In the genomic region with DNA sequence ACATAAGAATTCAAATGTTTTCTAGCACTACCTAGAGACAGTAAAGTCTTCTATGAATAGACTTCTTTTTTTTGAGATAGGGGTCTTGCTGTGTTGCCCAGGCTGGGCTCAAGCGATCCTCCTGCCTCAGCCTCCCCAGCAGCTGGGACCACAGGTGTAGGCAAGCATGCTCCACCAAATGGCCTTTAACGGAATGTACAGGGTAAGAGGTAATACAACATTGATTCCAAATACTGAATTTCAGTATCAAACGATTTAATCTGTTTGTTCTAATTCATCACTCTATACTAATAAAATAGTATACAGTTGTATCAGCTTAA, we compare ENCODE assay signal across 20 cellular contexts. TPM values are rescaled to one million over a fixed set of nuclear protein-coding genes. Genes with fewer than 3 reads are reported as not detected.
A peak's percentile ranks its signal among the peaks of the same experiment; 100 is the strongest.
DNase-seq lines count a peak whose midpoint lies in the region; ATAC-seq, FAIRE-seq and TF ChIP-seq lines count a peak whose summit lies in the region.
"Had no signal": no experiment of that assay in that cellular context is flagged by ENCODE, and none has a peak within 500 bp of the region (broad histone marks: within the 10 kb centered on the region; RNA-seq: fewer than 3 reads in every experiment).

No MANE protein-coding gene starts in this region.

- no peak for TF ChIP-seq RAD21 in GM12878 (IDR thresholded peaks at IDR 0.05; ENCODE audit: insufficient read depth, low read depth, low read length)

- H3K79me1 ChIP-seq in H9 (ENCODE audit: insufficient read depth, low read depth, low read length, poor library complexity, severe bottlenecking) = no peaks in the 10 kb centered on the region

- WGBS in GM12878 (ENCODE audit: insufficient coverage, insufficient replicate concordance, low lambda C conversion rate, missing lambda C conversion rate) = 100% methylated on average over 3 of the region's 3 CpGs
- WGBS in H9 (ENCODE audit: extremely low coverage, insufficient read length, low lambda C conversion rate) = no CpG with 5 or more reads among the region's 3 CpGs

- peaks cover 51% of the 10 kb centered on the region for H3K36me3 Mint-ChIP-seq in activated CD4-positive, alpha-beta T cell treated with anti-CD3 and anti-CD28 coated beads for 36 hours (ENCODE audit: low read depth)
- H3K36me3 Mint-ChIP-seq in CD14-positive monocyte = peaks cover 75 to 81% of the 10 kb centered on the region in 2 donors
- peaks cover 75% of the 10 kb centered on the region for H3K36me3 Mint-ChIP-seq in nephron progenitor cell (ENCODE audit: low read depth)
- H3K36me3 Mint-ChIP-seq in H9 (ENCODE audit: insufficient read depth in 1 of 3, low read depth in 3 of 3) = peaks cover 10 to 75% (median 56%) of the 10 kb centered on the region in 3 experiments; a peak in 6 of 7 replicates

- TF ChIP-seq CTCF in CD14-positive monocyte (IDR thresholded peaks at IDR 0.05) (no peak), GM12878 (IDR thresholded peaks at IDR 0.05 in 2 of 3, conservative IDR thresholded peaks at IDR 0.05 in 1 of 3; ENCODE audit: control insufficient read depth in 2 of 3, extremely low read depth in 1 of 3, insufficient read depth in 1 of 3, low read depth in 3 of 3, low read length in 3 of 3) (no peak), nephron progenitor cell (IDR thresholded peaks at IDR 0.05) (no peak), H9 (conservative IDR thresholded peaks at IDR 0.05) (no peak)

- no peak overlapping the region for H2BK20ac ChIP-seq in H9 (ENCODE audit: low read depth, low read length, poor library complexity, severe bottlenecking)

- H3K4me1 ChIP-seq in GM12878 (ENCODE audit: control insufficient read depth, insufficient read depth, low read length) (no peaks in the 10 kb centered on the region), H9 (ENCODE audit: insufficient read depth, low read length) (no peaks in the 10 kb centered on the region)
- H3K4me1 ChIP-seq: A549 had no signal

- H3K23me2 ChIP-seq in H9 (ENCODE audit: insufficient read length, low read depth, low read length, poor library complexity, severe bottlenecking) = no peaks in the 10 kb centered on the region

- in situ Hi-C loops in GM12878 (cut with MboI) = no loop called here

- H4K5ac ChIP-seq in H9 (ENCODE audit: insufficient read length, low read depth, low read length) = no peak overlapping the region

- H3K9me3 ChIP-seq in GM12878 (replicated peaks; ENCODE audit: control insufficient read depth, insufficient read depth, low read length) (no peaks in the 10 kb centered on the region), H9 (ENCODE audit: control insufficient read depth, low read depth, low read length) (no peaks in the 10 kb centered on the region)
- H3K9me3 ChIP-seq: A549 had no signal

- no peak overlapping the region for H2BK12ac ChIP-seq in H9 (ENCODE audit: insufficient read length, low read depth, low read length)

- no peak overlapping the region for H4K8ac ChIP-seq in H9 (replicated peaks; ENCODE audit: insufficient read length, low read depth, low read length)

- no peak overlapping the region for H3K14ac ChIP-seq in H9 (ENCODE audit: insufficient read depth, low read length)

- SMC1A ChIA-PET in GM12878 (lab: Charles Lee; ENCODE audit: uncharacterized antibody, unreplicated experiment) = no interaction called here

- no peak overlapping the region for H3K4ac ChIP-seq in H9 (ENCODE audit: low read depth, low read length)

- ATAC-seq in activated CD4-positive, alpha-beta T cell treated with anti-CD3 and anti-CD28 coated beads for 36 hours = no peak
- ATAC-seq in GM12878 = no peak

- H3K4me1 Mint-ChIP-seq in activated CD4-positive, alpha-beta T cell treated with anti-CD3 and anti-CD28 coated beads for 36 hours = peaks cover 11% of the 10 kb centered on the region
- H3K4me1 Mint-ChIP-seq in CD14-positive monocyte (peaks cover 5% of the 10 kb centered on the region), nephron progenitor cell (no peaks in the 10 kb centered on the region), H9 (peaks cover 4% of the 10 kb centered on the region in 2 experiments; a peak in 3 of 4 replicates)

- peak; percentile 41 for FAIRE-seq in GM12878 (lab: Jason Lieb, UNC)
- FAIRE-seq: A549, GM19239, H54 had no signal

- no peak for TF ChIP-seq EP300 in GM12878 (IDR thresholded peaks at IDR 0.05; ENCODE audit: borderline replicate concordance in 1 of 2, control insufficient read depth in 1 of 2, low read depth in 2 of 2, low read length in 2 of 2)

- intact Hi-C loops in activated CD4-positive, alpha-beta T cell treated with anti-CD3 and anti-CD28 coated beads for 36 hours (cut with DNase I, micrococcal nuclease) = no loop called here
- intact Hi-C loops in CD14-positive monocyte (cut with micrococcal nuclease) (no loop called here), GM12878 (cut with micrococcal nuclease; ENCODE audit: unreplicated experiment) (loop anchor here (5.0 kb wide), 1 partner anchor 217 kb away; no protein-coding TSS in a partner anchor)

- H3K9me3 Mint-ChIP-seq in activated CD4-positive, alpha-beta T cell treated with anti-CD3 and anti-CD28 coated beads for 36 hours (ENCODE audit: low read depth) = no peaks in the 10 kb centered on the region
- H3K9me3 Mint-ChIP-seq in CD14-positive monocyte (no peaks in the 10 kb centered on the region), nephron progenitor cell (no peaks in the 10 kb centered on the region), H9 (no peaks in the 10 kb centered on the region)
- H3K9me3 Mint-ChIP-seq: CD8-positive, alpha-beta T cell; HFFc6 had no signal

- H2AK5ac ChIP-seq in H9 (ENCODE audit: insufficient read length, low read length) = no peak overlapping the region

- POLR2A ChIA-PET in activated CD4-positive, alpha-beta T cell treated with anti-CD3 and anti-CD28 coated beads for 36 hours (lab: Charles Lee) = no interaction called here
- POLR2A ChIA-PET in GM12878 (lab: Charles Lee) = no interaction called here

- no peak for TF ChIP-seq POLR2A in GM12878 (IDR thresholded peaks at IDR 0.05; ENCODE audit: low read depth, low read length)

- no peak overlapping the region for H3K4me3 Mint-ChIP-seq in activated CD4-positive, alpha-beta T cell treated with anti-CD3 and anti-CD28 coated beads for 36 hours
- H3K4me3 Mint-ChIP-seq in CD14-positive monocyte (no peak overlapping the region), nephron progenitor cell (no peak overlapping the region), H9 (no peak overlapping the region)
- H3K4me3 Mint-ChIP-seq: CD8-positive, alpha-beta T cell; HFFc6 had no signal

- no peaks in the 10 kb centered on the region for H3K27me3 Mint-ChIP-seq in activated CD4-positive, alpha-beta T cell treated with anti-CD3 and anti-CD28 coated beads for 36 hours
- H3K27me3 Mint-ChIP-seq in CD14-positive monocyte (ENCODE audit: low read depth in 3 of 3) (no peaks in the 10 kb centered on the region), nephron progenitor cell (ENCODE audit: low read depth, poor library complexity) (peaks cover 2% of the 10 kb centered on the region), H9 (ENCODE audit: low read depth) (no peaks in the 10 kb centered on the region)

- DNase-seq in activated CD4-positive, alpha-beta T cell treated with anti-CD3 and anti-CD28 coated beads for 36 hours = no peak
- no peak for DNase-seq in activated CD4-positive, alpha-beta T cell treated with anti-CD3 and anti-CD28 coated beads for 1 hour
- DNase-seq in CD14-positive monocyte (ENCODE audit: low spot score) (no peak), GM12878 (ENCODE audit: low read depth, low spot score) (no peak), nephron progenitor cell (no peak), T1000 (lab: John Stamatoyannopoulos, UW) (no peak), NCI-H82 (lab: John Stamatoyannopoulos, UW) (no peak), H9 (no peak)
- DNase-seq: AML-193, GF-D8, GM23248, HFFc6, IMR-90 had no signal

- H3K23ac ChIP-seq in H9 (ENCODE audit: insufficient read length, low read depth, low read length) = no peak overlapping the region

- H3K27ac ChIP-seq in GM12878 (ENCODE audit: control insufficient read depth, insufficient read depth) = no peak overlapping the region
- no peak overlapping the region for H3K27ac ChIP-seq in H9 (ENCODE audit: insufficient read length, low read depth, low read length)
- H3K27ac ChIP-seq: 22Rv1, A549, C4-2B, GM23248, HL-60 had no signal

- H3K79me2 ChIP-seq in GM12878 (ENCODE audit: control insufficient read depth, insufficient read depth, low read length) = no peaks in the 10 kb centered on the region
- H3K79me2 ChIP-seq in H9 (ENCODE audit: insufficient read depth, low read length) = no peaks in the 10 kb centered on the region

- no peak overlapping the region for H3K4me2 ChIP-seq in GM12878 (ENCODE audit: control insufficient read depth, insufficient read depth)
- H3K4me2 ChIP-seq in H9 (ENCODE audit: insufficient read depth, insufficient read length, low read length) = no peak overlapping the region
- H3K4me2 ChIP-seq: A549 had no signal

- no peak overlapping the region for H3T11ph ChIP-seq in H9 (ENCODE audit: low read length)

- H2BK15ac ChIP-seq in H9 (ENCODE audit: low read depth, low read length) = no peak overlapping the region

- H4K91ac ChIP-seq in H9 (ENCODE audit: insufficient read length, low read depth, low read length) = no peak overlapping the region

- BruUV-seq in GM12878 (replicated peaks; lab: Mats Ljungman, UMichigan) = no TSS peak

- CTCF ChIA-PET in activated CD4-positive, alpha-beta T cell treated with anti-CD3 and anti-CD28 coated beads for 36 hours (lab: Charles Lee) = interaction anchor here (1.3 kb wide), 1 partner anchor 27 kb away, joined by 3 read pairs; no protein-coding TSS in a partner anchor
- CTCF ChIA-PET in GM12878 (lab: Yijun Ruan, JAX) = interaction anchor here (2.2 kb wide), 1 partner anchor 217 kb away, joined by 8 read pairs; no protein-coding TSS in a partner anchor

- H4K20me1 ChIP-seq in GM12878 (ENCODE audit: control insufficient read depth, insufficient read depth) = no peaks in the 10 kb centered on the region
- H4K20me1 ChIP-seq in H9 (ENCODE audit: control insufficient read depth, insufficient read depth, insufficient read length) = no peaks in the 10 kb centered on the region

- RAD21 ChIA-PET in GM12878 (lab: Charles Lee; ENCODE audit: unreplicated experiment) = no interaction called here

- H3K56ac ChIP-seq in H9 (ENCODE audit: insufficient read length, low read depth, low read length) = no peak overlapping the region

- H3K4me3 ChIP-seq in GM12878 = no peak overlapping the region
- H3K4me3 ChIP-seq: A549, GM23248 had no signal

- H3K9ac ChIP-seq in GM12878 (ENCODE audit: control insufficient read depth, insufficient read depth, low read length) = no peak overlapping the region
- no peak overlapping the region for H3K9ac ChIP-seq in H9 (ENCODE audit: extremely low read depth, insufficient read length, low read length)
- H3K9ac ChIP-seq: GM23248 had no signal

- H2BK120ac ChIP-seq in H9 (ENCODE audit: low read depth, low read length, poor library complexity, severe bottlenecking) = no peak overlapping the region

- peaks cover 7 to 13% of the 10 kb centered on the region in 2 experiments for H3K36me3 ChIP-seq in GM12878 (ENCODE audit: control insufficient read depth in 2 of 2, insufficient read depth in 2 of 2, low read length in 1 of 2)

- no peak overlapping the region for H2AFZ ChIP-seq in GM12878 (ENCODE audit: control insufficient read depth, low read depth, low read length)
- no peak overlapping the region for H2AFZ ChIP-seq in H9 (ENCODE audit: low read length)
- H2AFZ ChIP-seq: GM23248 had no signal

- no peak overlapping the region for H3K18ac ChIP-seq in H9 (ENCODE audit: insufficient read length, low read depth, low read length)

- H3K27ac Mint-ChIP-seq in activated CD4-positive, alpha-beta T cell treated with anti-CD3 and anti-CD28 coated beads for 36 hours = peak overlapping the region; percentile 11
- H3K27ac Mint-ChIP-seq in CD14-positive monocyte = peak overlapping the region in 5 of 7 donors; percentile 17 to 79 (median 61)
- peak overlapping the region; percentile 34 for H3K27ac Mint-ChIP-seq in nephron progenitor cell
- no peak overlapping the region for H3K27ac Mint-ChIP-seq in H9
- H3K27ac Mint-ChIP-seq: HFFc6 had no signal

- H3K27me3 ChIP-seq in GM12878 (replicated peaks in 1 of 2; ENCODE audit: control insufficient read depth in 2 of 2, insufficient read depth in 2 of 2, low read length in 1 of 2) = no peaks in the 10 kb centered on the region
- no peaks in the 10 kb centered on the region for H3K27me3 ChIP-seq in H9 (ENCODE audit: insufficient read depth, low read length)

- H2BK5ac ChIP-seq in H9 (ENCODE audit: insufficient read length, low read length) = no peak overlapping the region

RNA-seq across cellular contexts. Expression of a gene that starts 55.8 kb away (rescaled TPM):
- 100 to 1,000 TPM in 1 of 2 experiments, 10 to 100 TPM in 1; 85.4 to 127 TPM for total RNA-seq in activated CD4-positive, alpha-beta T cell treated with anti-CD3 and anti-CD28 coated beads for 36 hours
- polyA plus RNA-seq in CD14-positive monocyte (1 to 10 TPM; 1.1 to 1.7 TPM), GM12878 (2011; rRNA removed) (44.0 and 56.1 TPM in 2 replicates), GM12878 (2014; fragmentation: Illumina TruSeq; extraction: Trizol) (52.9 and 56.3 TPM in 2 replicates), GM12878 (2014; fragmentation: Nextera tagmentation; extraction: Ambion mirVana) (10 to 100 TPM; 11.2 to 27.9 TPM), GM12878 (2014; rRNA removed) (46.4 and 49.9 TPM in 2 replicates), GM12878 (2016; fragmentation: Nextera tagmentation; extraction: Ambion mirVana) (10 to 100 TPM; 68.9 to 74.0 TPM)
- 56.7 and 59.9 TPM in 2 replicates for total RNA-seq in GM12878 (2013; cell fraction: nucleolus; rRNA removed)
- total RNA-seq in GM12878 (2014; rRNA removed) (36.1 and 36.9 TPM in 2 replicates), GM12878 (2014; rRNA removed; fragmentation: Illumina TruSeq; extraction: Trizol) (48.2 and 48.6 TPM in 2 replicates), GM12878 (2021) (67.2 and 78.2 TPM in 2 replicates), H9 (2021) (98.6 and 99.4 TPM in 2 replicates)
- polyA plus RNA-seq in GM12878 (2011; ENCODE audit: low read depth) = 18.6 TPM
- polyA plus RNA-seq in GM12878 (2011; cell fraction: cytosol; rRNA removed) = 37.0 and 37.2 TPM in 2 replicates
- 37.7 and 50.7 TPM in 2 replicates for polyA plus RNA-seq in GM12878 (2011; cell fraction: nucleus; rRNA removed)
- 24.4 and 28.3 TPM in 2 replicates for polyA plus RNA-seq in GM12878 (2012)
- polyA minus RNA-seq in GM12878 (2011; rRNA and poly(A)+ RNA removed) = 107 and 117 TPM in 2 replicates
- 18.9 and 23.1 TPM in 2 replicates for polyA minus RNA-seq in GM12878 (2011; cell fraction: cytosol; rRNA and poly(A)+ RNA removed)
- polyA minus RNA-seq in GM12878 (2011; cell fraction: nucleus; rRNA and poly(A)+ RNA removed) = 42.8 and 70.3 TPM in 2 replicates

Comparison
In these comparisons a context has a peak if more than half of its experiments do, and no peak if none do; other contexts are left out.
1. H3K27ac Mint-ChIP-seq: peak in activated CD4-positive, alpha-beta T cell treated with anti-CD3 and anti-CD28 coated beads for 36 hours (single experiment), CD14-positive monocyte (5 of 7) and nephron progenitor cell (single experiment); none in H9 (0 of 3).